22 cellular contexts compared by ENCODE assay signal in genomic region chr10:117619200-117619599, GRCh38.
A peak's percentile ranks its signal among the peaks of the same experiment; 100 is the strongest.
DNase-seq lines count a peak whose midpoint lies in the region; ATAC-seq and TF ChIP-seq lines count a peak whose summit lies in the region.
"Had no signal": no experiment of that assay in that cellular context is flagged by ENCODE, and none has a peak within 500 bp of the region (broad histone marks: within the 10 kb centered on the region; RNA-seq: fewer than 3 reads in every experiment).

No MANE protein-coding gene starts in this region.

- H4K12ac ChIP-seq in trophoblast cell (ENCODE audit: low read depth, low read length), result no peak overlapping the region

- H3K9me3 Mint-ChIP-seq in neural crest cell, result no peaks in the 10 kb centered on the region
- H3K9me3 Mint-ChIP-seq: CD8-positive, alpha-beta T cell had no signal

- no peak for ATAC-seq in T-helper 17 cell
- ATAC-seq: CD8-positive, alpha-beta T cell; GM12878 had no signal

- no peaks in the 10 kb centered on the region for H3K36me3 Mint-ChIP-seq in neural crest cell (ENCODE audit: low read depth)
- H3K36me3 Mint-ChIP-seq in T-helper 17 cell (ENCODE audit: low read depth), result no peaks in the 10 kb centered on the region
- H3K36me3 Mint-ChIP-seq: CD8-positive, alpha-beta T cell had no signal

- H4K91ac ChIP-seq in trophoblast cell (ENCODE audit: low read depth, low read length), result no peak overlapping the region

- H3K9me3 ChIP-seq in T-helper 17 cell (ENCODE audit: control insufficient read depth, low read length, poor library complexity, severe bottlenecking) (no peaks in the 10 kb centered on the region), trophoblast cell (ENCODE audit: insufficient read depth, low read depth, low read length) (no peaks in the 10 kb centered on the region)
- H3K9me3 ChIP-seq: BLaER1 treated with 17β-estradiol and CSF1 and Interleukin-3, amounts not matched to agents 10 nM and 100 nM; HAP-1 had no signal

- no peaks in the 10 kb centered on the region for H3K79me1 ChIP-seq in trophoblast cell (ENCODE audit: low read length)

- no peaks in the 10 kb centered on the region for H3K27me3 ChIP-seq in trophoblast cell (ENCODE audit: insufficient read depth, low read length)
- H3K27me3 ChIP-seq: BLaER1 treated with 17β-estradiol and CSF1 and Interleukin-3, amounts not matched to agents 10 nM and 100 nM had no signal

- no peak overlapping the region for H3K27ac ChIP-seq in trophoblast cell (ENCODE audit: low read depth, low read length)
- H3K27ac ChIP-seq: BLaER1 treated with 17β-estradiol and CSF1 and Interleukin-3, amounts not matched to agents 10 nM and 100 nM; GM23248; SK-N-MC had no signal

- no peak overlapping the region for H2AK5ac ChIP-seq in trophoblast cell (ENCODE audit: low read length)

- no peak overlapping the region for H2BK5ac ChIP-seq in trophoblast cell (ENCODE audit: low read depth, low read length, poor library complexity)

- no peak overlapping the region for H3K18ac ChIP-seq in trophoblast cell (ENCODE audit: low read length)

- H3K79me2 ChIP-seq in trophoblast cell (ENCODE audit: control insufficient read depth, insufficient read depth, low read length, poor library complexity), result no peaks in the 10 kb centered on the region

- no CpG with 5 or more reads among the region's 8 CpGs for WGBS in trophoblast cell (ENCODE audit: extremely low coverage, insufficient coverage, insufficient read length)

- no peak overlapping the region for H2BK120ac ChIP-seq in trophoblast cell (ENCODE audit: insufficient read depth, low read length, poor library complexity)

- no peak overlapping the region for H2AFZ ChIP-seq in trophoblast cell (ENCODE audit: insufficient read depth, low read length, poor library complexity)
- H2AFZ ChIP-seq: GM23248 had no signal

- no peak overlapping the region for H3K4ac ChIP-seq in trophoblast cell (ENCODE audit: low read depth, low read length)

- no peak overlapping the region for H3K23ac ChIP-seq in trophoblast cell (ENCODE audit: low read length)

- H3K4me1 Mint-ChIP-seq in neural crest cell, result no peaks in the 10 kb centered on the region
- H3K4me1 Mint-ChIP-seq in T-helper 17 cell, result no peaks in the 10 kb centered on the region

- no peak for TF ChIP-seq RAD21 in Ishikawa (IDR thresholded peaks at IDR 0.05; ENCODE audit: low read depth)

- no peak overlapping the region for H3K4me3 ChIP-seq in AG10803 (ENCODE audit: low read length)
- no peak overlapping the region for H3K4me3 ChIP-seq in trophoblast cell (ENCODE audit: low read depth, low read length)
- H3K4me3 ChIP-seq: BLaER1 treated with 17β-estradiol and CSF1 and Interleukin-3, amounts not matched to agents 10 nM and 100 nM; GM12878; GM23248; HAP-1; SK-N-MC had no signal

- no peak overlapping the region for H2BK12ac ChIP-seq in trophoblast cell (ENCODE audit: low read length)

- H3K9ac ChIP-seq in trophoblast cell (ENCODE audit: low read length), result no peak overlapping the region
- H3K9ac ChIP-seq: BLaER1 treated with 17β-estradiol and CSF1 and Interleukin-3, amounts not matched to agents 10 nM and 100 nM; GM23248 had no signal

- H4K8ac ChIP-seq in trophoblast cell (ENCODE audit: low read depth, low read length), result no peak overlapping the region

- no peaks in the 10 kb centered on the region for H3K4me1 ChIP-seq in trophoblast cell (ENCODE audit: control insufficient read depth in 1 of 2, insufficient read depth in 2 of 2, low read length in 2 of 2)
- H3K4me1 ChIP-seq: BLaER1 treated with 17β-estradiol and CSF1 and Interleukin-3, amounts not matched to agents 10 nM and 100 nM; HAP-1 had no signal

- peak overlapping the region; percentile 3 for H3K27ac Mint-ChIP-seq in neural crest cell (ENCODE audit: unreplicated experiment)
- H3K27ac Mint-ChIP-seq in T-helper 17 cell, result no peak overlapping the region
- H3K27ac Mint-ChIP-seq: CD8-positive, alpha-beta T cell had no signal

- TF ChIP-seq EP300 in Ishikawa (IDR thresholded peaks at IDR 0.05; ENCODE audit: borderline replicate concordance), result no peak

- no peak overlapping the region for H3K4me2 ChIP-seq in trophoblast cell (ENCODE audit: low read length)
- H3K4me2 ChIP-seq: BLaER1 treated with 17β-estradiol and CSF1 and Interleukin-3, amounts not matched to agents 10 nM and 100 nM had no signal

- DNase-seq in AG10803 (ENCODE audit: low read depth) (peak; percentile 48), ecto neural progenitor cell (ENCODE audit: low spot score) (peak; percentile 3), neural crest cell (ENCODE audit: low read depth, low spot score) (no peak), inferior parietal cortex (ENCODE audit: extremely low spot score) (no peak), T-helper 17 cell (no peak), trophoblast cell (no peak)
- no peak for DNase-seq in stimulated activated naive CD4-positive, alpha-beta T cell (lab: John Stamatoyannopoulos, UW)
- DNase-seq: Calu3; CD8-positive, alpha-beta T cell; GF-D8; KBM-7; NCI-H1092; NCI-H146; NCI-H2029 treated with DMSO at 0.1 percent for 48 hours; NCI-H446 treated with DMSO at 0.1 percent for 48 hours; SHP77 had no signal

- no peak overlapping the region for H3K4me3 Mint-ChIP-seq in neural crest cell
- H3K4me3 Mint-ChIP-seq in T-helper 17 cell, result no peak overlapping the region
- H3K4me3 Mint-ChIP-seq: CD8-positive, alpha-beta T cell had no signal

- H3K27me3 Mint-ChIP-seq in neural crest cell (ENCODE audit: low read depth) (peaks cover 6% of the 10 kb centered on the region), T-helper 17 cell (peaks cover 50% of the 10 kb centered on the region)

- no peak overlapping the region for H3K14ac ChIP-seq in trophoblast cell (ENCODE audit: low read length)

- no peaks in the 10 kb centered on the region for H3K36me3 ChIP-seq in trophoblast cell (ENCODE audit: control insufficient read depth in 1 of 2, insufficient read depth in 2 of 2, low read length in 2 of 2)
- H3K36me3 ChIP-seq: BLaER1 treated with 17β-estradiol and CSF1 and Interleukin-3, amounts not matched to agents 10 nM and 100 nM; HAP-1 had no signal

- TF ChIP-seq CTCF in AG10803 (conservative IDR thresholded peaks at IDR 0.05; ENCODE audit: low read length) (no peak), neural crest cell (conservative IDR thresholded peaks at IDR 0.05) (no peak)

TF ChIP-seq in Ishikawa, 13 proteins besides CTCF, POLR2A, EP300 and RAD21:
- TF ChIP-seq CEBPB (IDR thresholded peaks at IDR 0.05) (peak; percentile 58; the same call in 1 of the 2 replicates), REST (IDR thresholded peaks at IDR 0.05; ENCODE audit: low read depth) (no peak)

Comparison
In these comparisons a context has a peak if more than half of its experiments do, and no peak if none do; other contexts are left out.
1. DNase-seq: peak in AG10803 (single experiment) and ecto neural progenitor cell (single experiment); none in neural crest cell (single experiment), stimulated activated naive CD4-positive, alpha-beta T cell (0 of 6), inferior parietal cortex (single experiment), T-helper 17 cell (0 of 3) and trophoblast cell (0 of 2).